In the genomic region with DNA sequence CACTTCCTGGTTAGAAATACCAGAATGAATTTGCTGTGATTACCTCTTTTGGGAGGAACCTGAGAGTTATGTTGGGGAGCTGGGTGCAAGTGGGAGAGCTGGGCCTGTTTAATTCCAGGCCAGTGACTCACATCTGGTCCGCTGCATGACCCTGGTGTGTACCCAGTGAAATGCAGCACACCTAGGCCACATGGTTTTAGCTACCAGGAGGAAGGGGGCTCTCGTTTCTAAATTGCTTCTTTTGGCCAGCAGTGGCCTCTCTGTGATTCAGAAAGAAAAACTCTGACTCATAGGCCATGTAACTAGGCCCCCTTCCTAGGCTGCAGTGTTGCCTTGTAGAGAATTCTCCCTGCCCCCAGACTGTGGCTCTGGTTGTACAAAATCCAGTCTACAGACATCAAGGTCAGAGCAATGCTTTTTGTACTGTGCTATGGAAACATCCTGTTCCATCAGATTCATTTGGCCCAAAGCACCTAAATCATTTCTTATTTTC, we compare ENCODE assay signal across 8 cellular contexts. TPM values are rescaled to one million over a fixed set of nuclear protein-coding genes. Genes with fewer than 3 reads are reported as not detected.
DNase-seq lines count a peak whose midpoint lies in the region; ATAC-seq and TF ChIP-seq lines count a peak whose summit lies in the region.

No MANE protein-coding gene starts in this region.

- peak overlapping the region; percentile 51 for H3K4me3 Mint-ChIP-seq in activated naive CD4-positive, alpha-beta T cell treated with anti-CD3 and anti-CD28 coated beads, Interleukin-2, amount 10 ng/mL, durations not matched to agents 7 days and 5 days

- DNase-seq in EL (peak; percentile 88), NAMALWA (ENCODE audit: low spot score) (peak; percentile 36), heart left ventricle (peak in 2 of 5 donors; percentile 41 to 46), retinal pigment epithelial cell (ENCODE audit: low read depth) (peak; percentile 68), NCI-H2029 (lab: John Stamatoyannopoulos, UW) (no peak), putamen (ENCODE audit: low spot score) (no peak)
- peak; percentile 43 for DNase-seq in activated naive CD4-positive, alpha-beta T cell treated with anti-CD3 and anti-CD28 coated beads, Interleukin-2, amount 10 ng/mL, durations not matched to agents 7 days and 5 days

- H3K4me1 ChIP-seq in heart left ventricle: peaks cover 10 to 84% (median 48%) of the 10 kb centered on the region in 12 donors

- no peak for TF ChIP-seq POLR2A in heart left ventricle (IDR thresholded peaks at IDR 0.05)

- peaks cover 96% of the 10 kb centered on the region for H3K4me1 Mint-ChIP-seq in activated naive CD4-positive, alpha-beta T cell treated with anti-CD3 and anti-CD28 coated beads, Interleukin-2, amount 10 ng/mL, durations not matched to agents 7 days and 5 days

- CTCF ChIA-PET in activated naive CD4-positive, alpha-beta T cell treated with anti-CD3 and anti-CD28 coated beads, Interleukin-2, amount 10 ng/mL, durations not matched to agents 7 days and 5 days (lab: Charles Lee): interaction anchor here (0.6 to 7.6 kb wide), 5 partner anchors 15 to 61 kb away, joined by 3 to 60 read pairs (median 4); no protein-coding TSS in a partner anchor

- H3K4me3 ChIP-seq in heart left ventricle: no peak overlapping the region
- no peak overlapping the region for H3K4me3 ChIP-seq in retinal pigment epithelial cell (ENCODE audit: low read length)

- WGBS in heart left ventricle, 4 donors: 18 to 27% (median 23%) methylated on average over 2 of the region's 2 CpGs

- no peak for TF ChIP-seq CTCF in heart left ventricle (IDR thresholded peaks at IDR 0.05)
- no peak for TF ChIP-seq CTCF in retinal pigment epithelial cell (conservative IDR thresholded peaks at IDR 0.05; ENCODE audit: low read depth, low read length)

- no peaks in the 10 kb centered on the region for H3K9me3 ChIP-seq in heart left ventricle

- peaks cover 40% of the 10 kb centered on the region for H3K36me3 Mint-ChIP-seq in activated naive CD4-positive, alpha-beta T cell treated with anti-CD3 and anti-CD28 coated beads, Interleukin-2, amount 10 ng/mL, durations not matched to agents 7 days and 5 days

- no peaks in the 10 kb centered on the region for H3K9me3 Mint-ChIP-seq in activated naive CD4-positive, alpha-beta T cell treated with anti-CD3 and anti-CD28 coated beads, Interleukin-2, amount 10 ng/mL, durations not matched to agents 7 days and 5 days

- H3K27me3 ChIP-seq in heart left ventricle: no peaks in the 10 kb centered on the region

- no peaks in the 10 kb centered on the region for H3K27me3 Mint-ChIP-seq in activated naive CD4-positive, alpha-beta T cell treated with anti-CD3 and anti-CD28 coated beads, Interleukin-2, amount 10 ng/mL, durations not matched to agents 7 days and 5 days

- peaks cover 0 to 18% (median 4%) of the 10 kb centered on the region in 9 donors for H3K36me3 ChIP-seq in heart left ventricle

- H3K27ac Mint-ChIP-seq in activated naive CD4-positive, alpha-beta T cell treated with anti-CD3 and anti-CD28 coated beads, Interleukin-2, amount 10 ng/mL, durations not matched to agents 7 days and 5 days: peak overlapping the region; percentile 91

- H3K27ac ChIP-seq in heart left ventricle: peak overlapping the region; percentile 77 to 92 (median 88)

- peak; percentile 58 for ATAC-seq in GM21447 (IDR thresholded peaks at IDR 0.05; ENCODE audit: unreplicated experiment)
- peak; percentile 83 to 85 (median 85) for ATAC-seq in heart left ventricle

- intact Hi-C loops in heart left ventricle (cut with DNase I): loop anchor here in 1 of 10 donors (2.0 kb wide), 1 partner anchor 69 kb away; no protein-coding TSS in a partner anchor

RNA-seq across cellular contexts. Expression of a gene that starts 6.7 kb away (rescaled TPM):
- 10 to 100 TPM; 24.1 to 36.9 (median 32.8) TPM for total RNA-seq in heart left ventricle
- 10 to 100 TPM; 12.5 to 30.8 TPM for polyA plus RNA-seq in heart left ventricle

RNA-seq across cellular contexts. Expression of a gene that starts 28.0 kb away (rescaled TPM):
- total RNA-seq in heart left ventricle: 1 to 10 TPM in 2 of 9 donors, under 1 TPM in 3, not detected in 4; 0.35 to 2.3 (median 0.72) TPM
- polyA plus RNA-seq in heart left ventricle: under 1 TPM; 0.30 to 0.65 TPM

RNA-seq across cellular contexts. Expression of a gene that starts 40.2 kb away (rescaled TPM):
- 10 to 100 TPM; 18.5 to 46.6 (median 29.2) TPM for total RNA-seq in heart left ventricle
- polyA plus RNA-seq in heart left ventricle: 10 to 100 TPM; 34.1 to 42.0 TPM

RNA-seq across cellular contexts. Expression of a gene that starts 40.4 kb away (rescaled TPM):
- under 1 TPM in 6 of 9 donors, not detected in 3; 0.11 to 0.75 (median 0.48) TPM for total RNA-seq in heart left ventricle
- under 1 TPM in 1 of 2 donors, not detected in 1; 0.14 TPM for polyA plus RNA-seq in heart left ventricle

RNA-seq across cellular contexts. Expression of a gene that starts 56.5 kb away (rescaled TPM):
- 10 to 100 TPM; 15.7 to 68.1 (median 28.3) TPM for total RNA-seq in heart left ventricle
- 10 to 100 TPM; 33.5 to 35.4 TPM for polyA plus RNA-seq in heart left ventricle

Comparison
In these comparisons a context has a peak if more than half of its experiments do, and no peak if none do; other contexts are left out.
1. DNase-seq: peak in EL (single experiment), NAMALWA (single experiment), activated naive CD4-positive, alpha-beta T cell treated with anti-CD3 and anti-CD28 coated beads, Interleukin-2, amount 10 ng/mL, durations not matched to agents 7 days and 5 days (single experiment) and retinal pigment epithelial cell (single experiment); none in NCI-H2029 (single experiment) and putamen (single experiment).